Comparison of ENCODE assay signal across 27 cellular contexts in genomic region chr11:103618532-103618931, GRCh38.
A peak's percentile ranks its signal among the peaks of the same experiment; 100 is the strongest.
DNase-seq lines count a peak whose midpoint lies in the region; ATAC-seq, FAIRE-seq and TF ChIP-seq lines count a peak whose summit lies in the region.
"Had no signal": no experiment of that assay in that cellular context is flagged by ENCODE, and none has a peak within 500 bp of the region (broad histone marks: within the 10 kb centered on the region; RNA-seq: fewer than 3 reads in every experiment).

No MANE protein-coding gene starts in this region.

- intact Hi-C loops in right lobe of liver (cut with DNase I) (no loop called here), prostate gland (cut with DNase I) (no loop called here)

- H3K9me3 ChIP-seq in mesenchymal stem cell (ENCODE audit: control insufficient read depth, low read length) (no peaks in the 10 kb centered on the region), right lobe of liver (no peaks in the 10 kb centered on the region), prostate gland (no peaks in the 10 kb centered on the region)
- H3K9me3 ChIP-seq: BLaER1, Caco-2, left ventricle myocardium inferior, mucosa of descending colon, upper lobe of right lung had no signal

- no peak for TF ChIP-seq CTCF in bronchial epithelial cell (IDR thresholded peaks at IDR 0.05; ENCODE audit: insufficient read depth, low read length, severe bottlenecking)
- no peak for TF ChIP-seq CTCF in right lobe of liver (IDR thresholded peaks at IDR 0.05)
- TF ChIP-seq CTCF in prostate gland (IDR thresholded peaks at IDR 0.05) = no peak
- no peak for TF ChIP-seq CTCF in progenitor cell of endocrine pancreas (IDR thresholded peaks at IDR 0.05; ENCODE audit: unreplicated experiment)

- H3K23ac ChIP-seq in mesenchymal stem cell (ENCODE audit: low read length in 2 of 2) = no peak overlapping the region

- H3K27me3 Mint-ChIP-seq in progenitor cell of endocrine pancreas = no peaks in the 10 kb centered on the region

- peaks cover 3% of the 10 kb centered on the region for H3K9me3 Mint-ChIP-seq in progenitor cell of endocrine pancreas (ENCODE audit: low read depth)
- H3K9me3 Mint-ChIP-seq: neural crest cell; T-helper 1 cell treated with Interleukin-12 subunit alpha and Interleukin-12 subunit beta and Interleukin-4 antibody, amounts not matched to agents 30 μg/mL and 1 μg/mL, for 36 hours had no signal

- H3K4me1 Mint-ChIP-seq in progenitor cell of endocrine pancreas (ENCODE audit: low read depth) = no peaks in the 10 kb centered on the region
- H3K4me1 Mint-ChIP-seq: immature natural killer cell, neural crest cell had no signal

- no peak overlapping the region for H2AFZ ChIP-seq in mesenchymal stem cell (ENCODE audit: low read depth, low read length)

- H3K27me3 ChIP-seq in bronchial epithelial cell (ENCODE audit: control insufficient read depth, insufficient read depth, low read length) = no peaks in the 10 kb centered on the region
- H3K27me3 ChIP-seq in mesenchymal stem cell (ENCODE audit: control insufficient read depth in 1 of 2, insufficient read depth in 1 of 2, low read length in 2 of 2) = no peaks in the 10 kb centered on the region
- H3K27me3 ChIP-seq in right lobe of liver = no peaks in the 10 kb centered on the region
- no peaks in the 10 kb centered on the region for H3K27me3 ChIP-seq in prostate gland (replicated peaks; ENCODE audit: insufficient read depth)
- H3K27me3 ChIP-seq: BLaER1, upper lobe of right lung had no signal

- FAIRE-seq in bronchial epithelial cell (lab: Jason Lieb, UNC) = no peak

- peak; percentile 68 for DNase-seq in ELR (ENCODE audit: low read depth)
- DNase-seq in NCI-H226 = peak; percentile 45
- DNase-seq in bronchial epithelial cell (ENCODE audit: low read depth) = peak; percentile 25
- DNase-seq in mesenchymal stem cell = peak; percentile 47
- no peak for DNase-seq in right lobe of liver
- no peak for DNase-seq in prostate gland (ENCODE audit: low spot score)
- no peak for DNase-seq in progenitor cell of endocrine pancreas (ENCODE audit: low spot score, unreplicated experiment)
- DNase-seq in activated CD4-positive, alpha-beta T cell treated with anti-CD3 and anti-CD28 coated beads for 48 hours = no peak
- DNase-seq: anterior cingulate cortex; Caco-2; cerebellar nuclear complex; effector CD8-positive, alpha-beta T cell; immature natural killer cell; left ventricle myocardium inferior; mucosa of descending colon; NCI-H1694 treated with DMSO at 0.1 percent for 48 hours; NCI-H345; NCI-H82; OCI-M1; SIG-M5; upper lobe of right lung; WERI-Rb-1 had no signal

- TF ChIP-seq POLR2A in right lobe of liver (IDR thresholded peaks at IDR 0.05) = no peak
- TF ChIP-seq POLR2A in prostate gland (IDR thresholded peaks at IDR 0.05) = no peak

- WGBS in mesenchymal stem cell = 17% methylated on average over 2 of the region's 3 CpGs
- 22% methylated on average over 2 of the region's 3 CpGs for WGBS in right lobe of liver (ENCODE audit: insufficient coverage, low coverage, low lambda C conversion rate, missing lambda C conversion rate)
- WGBS in prostate gland = 82% methylated on average over 3 of the region's 3 CpGs

- no peak overlapping the region for H3K4ac ChIP-seq in mesenchymal stem cell (ENCODE audit: low read depth in 1 of 2, low read length in 2 of 2)

- no peaks in the 10 kb centered on the region for H3K36me3 Mint-ChIP-seq in progenitor cell of endocrine pancreas (ENCODE audit: insufficient read depth)
- H3K36me3 Mint-ChIP-seq: immature natural killer cell had no signal

- H2BK5ac ChIP-seq in mesenchymal stem cell (ENCODE audit: low read depth, low read length, poor library complexity, severe bottlenecking) = no peak overlapping the region

- H3K4me1 ChIP-seq in mesenchymal stem cell (ENCODE audit: control insufficient read depth, insufficient read depth, low read depth, low read length) (no peaks in the 10 kb centered on the region), right lobe of liver (no peaks in the 10 kb centered on the region), prostate gland (replicated peaks) (no peaks in the 10 kb centered on the region)
- H3K4me1 ChIP-seq: BLaER1, Caco-2, left ventricle myocardium inferior, upper lobe of right lung had no signal

- no peak overlapping the region for H3K4me3 Mint-ChIP-seq in progenitor cell of endocrine pancreas (ENCODE audit: low read depth)
- H3K4me3 Mint-ChIP-seq: immature natural killer cell; neural crest cell; T-helper 1 cell treated with Interleukin-12 subunit alpha and Interleukin-12 subunit beta and Interleukin-4 antibody, amounts not matched to agents 30 μg/mL and 1 μg/mL, for 36 hours had no signal

- no peak overlapping the region for H2BK15ac ChIP-seq in mesenchymal stem cell (ENCODE audit: low read depth, poor library complexity, severe bottlenecking)

- no peak overlapping the region for H4K8ac ChIP-seq in mesenchymal stem cell (ENCODE audit: low read length)

- H3K14ac ChIP-seq in mesenchymal stem cell (ENCODE audit: low read length in 2 of 2) = no peak overlapping the region

- H2BK12ac ChIP-seq in mesenchymal stem cell (ENCODE audit: low read length in 2 of 2) = no peak overlapping the region

- no peak overlapping the region for H3K4me2 ChIP-seq in mesenchymal stem cell (ENCODE audit: low read length, poor library complexity, severe bottlenecking)
- H3K4me2 ChIP-seq: BLaER1 had no signal

- ATAC-seq in right lobe of liver = no peak
- ATAC-seq: esophagus mucosa, mucosa of descending colon, upper lobe of right lung had no signal

- H2AK5ac ChIP-seq in mesenchymal stem cell (ENCODE audit: low read length, severe bottlenecking) = no peak overlapping the region

- no peak overlapping the region for H3K18ac ChIP-seq in mesenchymal stem cell (ENCODE audit: low read depth in 1 of 2, low read length in 2 of 2)

- no peaks in the 10 kb centered on the region for H3K79me1 ChIP-seq in mesenchymal stem cell (replicated peaks; ENCODE audit: low read length, poor library complexity, severe bottlenecking)

- no peak overlapping the region for H4K91ac ChIP-seq in mesenchymal stem cell (ENCODE audit: low read length)

- H3K27ac Mint-ChIP-seq in progenitor cell of endocrine pancreas = no peak overlapping the region
- H3K27ac Mint-ChIP-seq: immature natural killer cell; T-helper 1 cell treated with Interleukin-12 subunit alpha and Interleukin-12 subunit beta and Interleukin-4 antibody, amounts not matched to agents 30 μg/mL and 1 μg/mL, for 36 hours had no signal

- H3K4me3 ChIP-seq in bronchial epithelial cell (ENCODE audit: low read depth, low read length) (no peak overlapping the region), mesenchymal stem cell (ENCODE audit: insufficient read depth in 1 of 2, low read depth in 1 of 2, low read length in 2 of 2) (no peak overlapping the region), right lobe of liver (no peak overlapping the region), prostate gland (no peak overlapping the region)
- H3K4me3 ChIP-seq: BLaER1, left ventricle myocardium inferior, mucosa of descending colon, upper lobe of right lung had no signal

- H3K36me3 ChIP-seq in bronchial epithelial cell (ENCODE audit: control insufficient read depth, insufficient read depth, low read length) (no peaks in the 10 kb centered on the region), mesenchymal stem cell (ENCODE audit: control insufficient read depth in 1 of 2, insufficient read depth in 2 of 2, low read depth in 1 of 2, low read length in 2 of 2) (no peaks in the 10 kb centered on the region), right lobe of liver (no peaks in the 10 kb centered on the region), prostate gland (no peaks in the 10 kb centered on the region)
- H3K36me3 ChIP-seq: BLaER1, left ventricle myocardium inferior, upper lobe of right lung, WERI-Rb-1 had no signal

- no peak overlapping the region for H3K9ac ChIP-seq in mesenchymal stem cell (ENCODE audit: low read length)
- H3K9ac ChIP-seq: BLaER1 had no signal

- no peak overlapping the region for H2BK120ac ChIP-seq in mesenchymal stem cell (ENCODE audit: low read depth, low read length)

- no peak overlapping the region for H3K27ac ChIP-seq in mesenchymal stem cell (ENCODE audit: low read length, poor library complexity, severe bottlenecking)
- no peak overlapping the region for H3K27ac ChIP-seq in right lobe of liver
- H3K27ac ChIP-seq in prostate gland = no peak overlapping the region
- H3K27ac ChIP-seq: BLaER1, HL-60, left ventricle myocardium inferior, upper lobe of right lung, WERI-Rb-1 had no signal

Comparison
In these comparisons a context has a peak if more than half of its experiments do, and no peak if none do; other contexts are left out.
1. DNase-seq: peak in ELR (single experiment), NCI-H226 (single experiment), bronchial epithelial cell (single experiment) and mesenchymal stem cell (single experiment); none in right lobe of liver (0 of 3), prostate gland (single experiment), progenitor cell of endocrine pancreas (single experiment) and activated CD4-positive, alpha-beta T cell treated with anti-CD3 and anti-CD28 coated beads for 48 hours (single experiment).